Comparison of ENCODE assay signal across 20 cellular contexts in genomic region chr15:80026310-80026709, GRCh38. TPM values are rescaled to one million over a fixed set of nuclear protein-coding genes. Genes with fewer than 3 reads are reported as not detected.
DNase-seq lines count a peak whose midpoint lies in the region; ATAC-seq, FAIRE-seq and TF ChIP-seq lines count a peak whose summit lies in the region.
"Had no signal": no experiment of that assay in that cellular context is flagged by ENCODE, and none has a peak within 500 bp of the region (broad histone marks: within the 10 kb centered on the region; RNA-seq: fewer than 3 reads in every experiment).

No MANE protein-coding gene starts in this region.

- peaks cover 10% of the 10 kb centered on the region for H3K36me3 Mint-ChIP-seq in activated CD4-positive, alpha-beta memory T cell treated with anti-CD3 and anti-CD28 coated beads, Interleukin-2, amount 10 ng/mL, durations not matched to agents 7 days and 5 days (ENCODE audit: low read depth)
- H3K36me3 Mint-ChIP-seq in activated CD4-positive, alpha-beta memory T cell treated with anti-CD3 and anti-CD28 coated beads for 36 hours, result no peaks in the 10 kb centered on the region
- H3K36me3 Mint-ChIP-seq in stimulated activated memory B cell treated with anti-CD40 and anti-IgM and Interleukin-4, amounts not matched to agents 10 μg/mL and 1 μg/mL and 100 μg/mL, for 72 hours, result peaks cover 8% of the 10 kb centered on the region
- H3K36me3 Mint-ChIP-seq in natural killer cell, result no peaks in the 10 kb centered on the region

- no peak for DNase-seq in activated CD4-positive, alpha-beta memory T cell treated with anti-CD3 and anti-CD28 coated beads, Interleukin-2, amount 10 ng/mL, durations not matched to agents 7 days and 5 days
- no peak for DNase-seq in activated CD4-positive, alpha-beta memory T cell treated with anti-CD3 and anti-CD28 coated beads for 36 hours
- DNase-seq in RPMI7951 (ENCODE audit: low read depth) (peak; percentile 42), foreskin melanocyte (peak; percentile 96), H54 (ENCODE audit: insufficient read length, low spot score) (no peak), natural killer cell (no peak)
- DNase-seq: DMS79, HCEC 1CT, IMR-90, NCI-H1436, NCI-H2227 treated with DMSO at 0.1 percent for 48 hours, NCI-H524 treated with DMSO at 0.1 percent for 48 hours, OCI-M1 had no signal

- H3K4me3 Mint-ChIP-seq in activated CD4-positive, alpha-beta memory T cell treated with anti-CD3 and anti-CD28 coated beads, Interleukin-2, amount 10 ng/mL, durations not matched to agents 7 days and 5 days, result no peak overlapping the region
- H3K4me3 Mint-ChIP-seq in activated CD4-positive, alpha-beta memory T cell treated with anti-CD3 and anti-CD28 coated beads for 36 hours, result no peak overlapping the region
- no peak overlapping the region for H3K4me3 Mint-ChIP-seq in stimulated activated memory B cell treated with anti-CD40 and anti-IgM and Interleukin-4, amounts not matched to agents 10 μg/mL and 1 μg/mL and 100 μg/mL, for 72 hours
- no peak overlapping the region for H3K4me3 Mint-ChIP-seq in natural killer cell
- H3K4me3 Mint-ChIP-seq: CD4-positive, CD25-positive, alpha-beta regulatory T cell had no signal

- peak overlapping the region; percentile 45 for H3K27ac Mint-ChIP-seq in activated CD4-positive, alpha-beta memory T cell treated with anti-CD3 and anti-CD28 coated beads, Interleukin-2, amount 10 ng/mL, durations not matched to agents 7 days and 5 days
- no peak overlapping the region for H3K27ac Mint-ChIP-seq in activated CD4-positive, alpha-beta memory T cell treated with anti-CD3 and anti-CD28 coated beads for 36 hours
- H3K27ac Mint-ChIP-seq in stimulated activated memory B cell treated with anti-CD40 and anti-IgM and Interleukin-4, amounts not matched to agents 10 μg/mL and 1 μg/mL and 100 μg/mL, for 72 hours, result peak overlapping the region; percentile 4
- no peak overlapping the region for H3K27ac Mint-ChIP-seq in natural killer cell

- no peak for ATAC-seq in stimulated activated memory B cell treated with anti-CD40 and anti-IgM and Interleukin-4, amounts not matched to agents 10 μg/mL and 1 μg/mL and 100 μg/mL, for 72 hours
- no peak for ATAC-seq in natural killer cell
- no peak for ATAC-seq in GM18907 (IDR thresholded peaks at IDR 0.05; ENCODE audit: unreplicated experiment)
- ATAC-seq: GM12878 had no signal

- intact Hi-C loops in activated CD4-positive, alpha-beta memory T cell treated with anti-CD3 and anti-CD28 coated beads for 36 hours (cut with micrococcal nuclease), result no loop called here
- intact Hi-C loops in natural killer cell (cut with micrococcal nuclease), result no loop called here

- H3K27me3 Mint-ChIP-seq in activated CD4-positive, alpha-beta memory T cell treated with anti-CD3 and anti-CD28 coated beads, Interleukin-2, amount 10 ng/mL, durations not matched to agents 7 days and 5 days, result no peaks in the 10 kb centered on the region
- H3K27me3 Mint-ChIP-seq in activated CD4-positive, alpha-beta memory T cell treated with anti-CD3 and anti-CD28 coated beads for 36 hours, result peaks cover 4% of the 10 kb centered on the region
- H3K27me3 Mint-ChIP-seq in stimulated activated memory B cell treated with anti-CD40 and anti-IgM and Interleukin-4, amounts not matched to agents 10 μg/mL and 1 μg/mL and 100 μg/mL, for 72 hours, result no peaks in the 10 kb centered on the region
- H3K27me3 Mint-ChIP-seq in natural killer cell (ENCODE audit: low read depth in 2 of 2), result peaks cover 0 to 4% of the 10 kb centered on the region in 2 donors

- POLR2A ChIA-PET in activated CD4-positive, alpha-beta memory T cell treated with anti-CD3 and anti-CD28 coated beads, Interleukin-2, amount 10 ng/mL, durations not matched to agents 7 days and 5 days (lab: Charles Lee), result interaction anchor here (1.0 kb wide), 1 partner anchor 9 kb away, joined by 4 read pairs; no protein-coding TSS in a partner anchor
- POLR2A ChIA-PET in activated CD4-positive, alpha-beta memory T cell treated with anti-CD3 and anti-CD28 coated beads for 36 hours (lab: Charles Lee), result no interaction called here

- TF ChIP-seq POLR2A in H54 (IDR thresholded peaks at IDR 0.05; ENCODE audit: low read depth, low read length), result no peak

- FAIRE-seq in H54 (lab: Jason Lieb, UNC), result no peak
- FAIRE-seq: A549, GM12878 had no signal

- no peak for TF ChIP-seq CTCF in natural killer cell (IDR thresholded peaks at IDR 0.05)

- peaks cover 32% of the 10 kb centered on the region for H3K4me1 Mint-ChIP-seq in activated CD4-positive, alpha-beta memory T cell treated with anti-CD3 and anti-CD28 coated beads, Interleukin-2, amount 10 ng/mL, durations not matched to agents 7 days and 5 days
- peaks cover 18% of the 10 kb centered on the region for H3K4me1 Mint-ChIP-seq in activated CD4-positive, alpha-beta memory T cell treated with anti-CD3 and anti-CD28 coated beads for 36 hours (ENCODE audit: low read depth)
- peaks cover 25% of the 10 kb centered on the region for H3K4me1 Mint-ChIP-seq in stimulated activated memory B cell treated with anti-CD40 and anti-IgM and Interleukin-4, amounts not matched to agents 10 μg/mL and 1 μg/mL and 100 μg/mL, for 72 hours
- H3K4me1 Mint-ChIP-seq in natural killer cell, result peaks cover 6 to 7% of the 10 kb centered on the region in 2 donors

- no peaks in the 10 kb centered on the region for H3K9me3 Mint-ChIP-seq in activated CD4-positive, alpha-beta memory T cell treated with anti-CD3 and anti-CD28 coated beads, Interleukin-2, amount 10 ng/mL, durations not matched to agents 7 days and 5 days
- H3K9me3 Mint-ChIP-seq in activated CD4-positive, alpha-beta memory T cell treated with anti-CD3 and anti-CD28 coated beads for 36 hours, result no peaks in the 10 kb centered on the region
- H3K9me3 Mint-ChIP-seq in stimulated activated memory B cell treated with anti-CD40 and anti-IgM and Interleukin-4, amounts not matched to agents 10 μg/mL and 1 μg/mL and 100 μg/mL, for 72 hours, result peaks cover 9% of the 10 kb centered on the region
- H3K9me3 Mint-ChIP-seq in natural killer cell, result peaks cover 2 to 3% of the 10 kb centered on the region in 2 donors

- CTCF ChIA-PET in activated CD4-positive, alpha-beta memory T cell treated with anti-CD3 and anti-CD28 coated beads, Interleukin-2, amount 10 ng/mL, durations not matched to agents 7 days and 5 days (lab: Charles Lee), result no interaction called here
- CTCF ChIA-PET in activated CD4-positive, alpha-beta memory T cell treated with anti-CD3 and anti-CD28 coated beads for 36 hours (lab: Charles Lee), result no interaction called here

RNA-seq across cellular contexts. Expression of gene ZFAND6, which starts 33.2 kb away (rescaled TPM):
- 10 to 100 TPM; 46.7 to 48.7 TPM for total RNA-seq in activated CD4-positive, alpha-beta memory T cell treated with anti-CD3 and anti-CD28 coated beads, Interleukin-2, amount 10 ng/mL, durations not matched to agents 7 days and 5 days
- total RNA-seq in activated CD4-positive, alpha-beta memory T cell treated with anti-CD3 and anti-CD28 coated beads for 36 hours, result 10 to 100 TPM; 32.2 to 33.4 TPM
- 175 and 202 TPM in 2 replicates for total RNA-seq in RPMI7951 (2014; rRNA removed; shearing (Covaris generic))
- total RNA-seq in natural killer cell, result 100 to 1,000 TPM; 145 to 150 (median 148) TPM

RNA-seq across cellular contexts. Expression of gene BCL2A1, which starts 55.3 kb away (rescaled TPM):
- 10 to 100 TPM; 12.3 to 14.1 TPM for total RNA-seq in activated CD4-positive, alpha-beta memory T cell treated with anti-CD3 and anti-CD28 coated beads, Interleukin-2, amount 10 ng/mL, durations not matched to agents 7 days and 5 days
- 100 to 1,000 TPM; 110 to 111 TPM for total RNA-seq in activated CD4-positive, alpha-beta memory T cell treated with anti-CD3 and anti-CD28 coated beads for 36 hours
- total RNA-seq in RPMI7951 (2014; rRNA removed; shearing (Covaris generic)), result 3.0 and 5.2 TPM in 2 replicates
- 10 to 100 TPM; 16.5 to 61.3 (median 42.2) TPM for total RNA-seq in natural killer cell
- total RNA-seq: G401, LHCN-M2 had no signal

Comparison
In these comparisons a context has a peak if more than half of its experiments do, and no peak if none do; other contexts are left out.
1. H3K27ac Mint-ChIP-seq: peak in activated CD4-positive, alpha-beta memory T cell treated with anti-CD3 and anti-CD28 coated beads, Interleukin-2, amount 10 ng/mL, durations not matched to agents 7 days and 5 days (single experiment) and stimulated activated memory B cell treated with anti-CD40 and anti-IgM and Interleukin-4, amounts not matched to agents 10 μg/mL and 1 μg/mL and 100 μg/mL, for 72 hours (single experiment); none in activated CD4-positive, alpha-beta memory T cell treated with anti-CD3 and anti-CD28 coated beads for 36 hours (single experiment) and natural killer cell (0 of 2).
2. DNase-seq: peak in RPMI7951 (single experiment) and foreskin melanocyte (single experiment); none in activated CD4-positive, alpha-beta memory T cell treated with anti-CD3 and anti-CD28 coated beads, Interleukin-2, amount 10 ng/mL, durations not matched to agents 7 days and 5 days (single experiment), activated CD4-positive, alpha-beta memory T cell treated with anti-CD3 and anti-CD28 coated beads for 36 hours (single experiment), H54 (single experiment) and natural killer cell (single experiment).